ENCODE assay signal across 16 cellular contexts in genomic region chr2:16175247-16175825, GRCh38.
DNase-seq lines count a peak whose midpoint lies in the region; ATAC-seq lines count a peak whose summit lies in the region.
"Had no signal": no experiment of that assay in that cellular context is flagged by ENCODE, and none has a peak within 500 bp of the region (broad histone marks: within the 10 kb centered on the region; RNA-seq: fewer than 3 reads in every experiment).

No MANE protein-coding gene starts in this region.

- H4K91ac ChIP-seq in neuronal stem cell (ENCODE audit: low read depth, low read length, poor library complexity), result no peak overlapping the region

- H2AFZ ChIP-seq in neuronal stem cell (ENCODE audit: low read length), result peak overlapping the region; percentile 12

- DNase-seq in G401 (ENCODE audit: low spot score) (peak; percentile 56), cerebellar cortex (ENCODE audit: low spot score) (peak; percentile 50), neuronal stem cell (ENCODE audit: low spot score) (no peak), NCI-H345 (lab: John Stamatoyannopoulos, UW) (no peak), epidermal melanocyte (ENCODE audit: insufficient read length, low spot score) (no peak), NCI-H146 treated with DMSO at 0.1 percent for 48 hours (lab: John Stamatoyannopoulos, UW; ENCODE audit: unreplicated experiment) (no peak)
- DNase-seq: 8988T; CD4-positive, CD25-positive, alpha-beta regulatory T cell; CD8-positive, alpha-beta memory T cell; COR-L47; DMS 273 treated with DMSO at 0.1 percent for 48 hours; GDM1; GOT3 had no signal

- ATAC-seq in GM21576 (IDR thresholded peaks at IDR 0.05; ENCODE audit: unreplicated experiment), result no peak

- no peaks in the 10 kb centered on the region for H3K9me3 ChIP-seq in neuronal stem cell (replicated peaks in 1 of 2; ENCODE audit: control insufficient read depth in 2 of 2, insufficient read depth in 1 of 2, low read depth in 1 of 2, low read length in 2 of 2)
- H3K9me3 ChIP-seq: BLaER1 treated with 17β-estradiol and CSF1 and Interleukin-3, amounts not matched to agents 10 nM and 100 nM; HAP-1 had no signal

- no peak overlapping the region for H3K23ac ChIP-seq in neuronal stem cell (ENCODE audit: low read depth, low read length, poor library complexity)

- no peak overlapping the region for H3K4ac ChIP-seq in neuronal stem cell (ENCODE audit: low read length)

- no peaks in the 10 kb centered on the region for H3K27me3 ChIP-seq in neuronal stem cell (ENCODE audit: control insufficient read depth in 3 of 3, insufficient read depth in 3 of 3, low read depth in 1 of 3, low read length in 3 of 3)
- H3K27me3 ChIP-seq: BLaER1 treated with 17β-estradiol and CSF1 and Interleukin-3, amounts not matched to agents 10 nM and 100 nM had no signal

- no peak overlapping the region for H3K4me2 ChIP-seq in neuronal stem cell (ENCODE audit: insufficient read depth, low read length, poor library complexity, severe bottlenecking)
- H3K4me2 ChIP-seq: BLaER1 treated with 17β-estradiol and CSF1 and Interleukin-3, amounts not matched to agents 10 nM and 100 nM had no signal

- H3K18ac ChIP-seq in neuronal stem cell (ENCODE audit: low read length), result peak overlapping the region; percentile 20

- H3K27ac ChIP-seq in neuronal stem cell (replicated peaks; ENCODE audit: low read length), result no peak overlapping the region
- H3K27ac ChIP-seq: BLaER1 treated with 17β-estradiol and CSF1 and Interleukin-3, amounts not matched to agents 10 nM and 100 nM had no signal

- H3K4me3 ChIP-seq in neuronal stem cell (ENCODE audit: low read length in 2 of 2), result no peak overlapping the region
- H3K4me3 ChIP-seq: BLaER1 treated with 17β-estradiol and CSF1 and Interleukin-3, amounts not matched to agents 10 nM and 100 nM; HAP-1 had no signal

- in situ Hi-C loops in G401 (cut with HindIII; ENCODE audit: low sequenced_read_pairs), result no loop called here

- H2AK5ac ChIP-seq in neuronal stem cell (ENCODE audit: low read depth, low read length), result no peak overlapping the region

- H2BK120ac ChIP-seq in neuronal stem cell (ENCODE audit: low read depth, low read length), result no peak overlapping the region

- no peak overlapping the region for H2BK5ac ChIP-seq in neuronal stem cell (ENCODE audit: low read length)

- H4K8ac ChIP-seq in neuronal stem cell (ENCODE audit: low read depth, low read length), result no peak overlapping the region

- H2BK12ac ChIP-seq in neuronal stem cell (ENCODE audit: low read length), result no peak overlapping the region

- H3K9ac ChIP-seq in neuronal stem cell (ENCODE audit: low read depth, low read length, poor library complexity), result no peak overlapping the region
- H3K9ac ChIP-seq: BLaER1 treated with 17β-estradiol and CSF1 and Interleukin-3, amounts not matched to agents 10 nM and 100 nM had no signal

- H3K79me1 ChIP-seq in neuronal stem cell (ENCODE audit: low read depth, low read length), result no peaks in the 10 kb centered on the region

- no peaks in the 10 kb centered on the region for H3K36me3 ChIP-seq in neuronal stem cell (replicated peaks in 1 of 2; ENCODE audit: control insufficient read depth in 2 of 2, insufficient read depth in 2 of 2, low read length in 2 of 2)
- H3K36me3 ChIP-seq: BLaER1 treated with 17β-estradiol and CSF1 and Interleukin-3, amounts not matched to agents 10 nM and 100 nM; HAP-1 had no signal

- peaks cover 2 to 10% of the 10 kb centered on the region in 2 donors for H3K4me1 ChIP-seq in neuronal stem cell (ENCODE audit: control insufficient read depth in 2 of 2, insufficient read depth in 1 of 2, low read depth in 1 of 2, low read length in 2 of 2)
- H3K4me1 ChIP-seq: BLaER1 treated with 17β-estradiol and CSF1 and Interleukin-3, amounts not matched to agents 10 nM and 100 nM; HAP-1 had no signal

- WGBS in neuronal stem cell (ENCODE audit: extremely low coverage in 2 of 2, insufficient read length in 2 of 2, insufficient replicate concordance in 1 of 2), 2 donors, result no CpG with 5 or more reads among the region's 3 CpGs

- H3K14ac ChIP-seq in neuronal stem cell (ENCODE audit: low read length), result no peak overlapping the region

- H2BK15ac ChIP-seq in neuronal stem cell (ENCODE audit: low read length), result no peak overlapping the region

Comparison
In these comparisons a context has a peak if more than half of its experiments do, and no peak if none do; other contexts are left out.
1. DNase-seq: peak in G401 (single experiment) and cerebellar cortex (single experiment); none in neuronal stem cell (single experiment), NCI-H345 (single experiment), epidermal melanocyte (single experiment) and NCI-H146 treated with DMSO at 0.1 percent for 48 hours (single experiment).